ENCODE assay signal across 8 cellular contexts in genomic region chr15:79310985-79311900, GRCh38. TPM values are rescaled to one million over a fixed set of nuclear protein-coding genes. Genes with fewer than 3 reads are reported as not detected.
A peak's percentile ranks its signal among the peaks of the same experiment; 100 is the strongest.
DNase-seq lines count a peak whose midpoint lies in the region; ATAC-seq and TF ChIP-seq lines count a peak whose summit lies in the region.

Gene TMED3 (plus strand): TSS chr15:79311112. CDS start chr15:79311250, 138 bp downstream.

- peaks cover 33% of the 10 kb centered on the region for H3K4me1 Mint-ChIP-seq in activated naive CD4-positive, alpha-beta T cell treated with anti-CD3 and anti-CD28 coated beads, Interleukin-2, amount 10 ng/mL, durations not matched to agents 7 days and 5 days

- no peaks in the 10 kb centered on the region for H3K9me3 ChIP-seq in MM.1S (replicated peaks; ENCODE audit: insufficient read depth, low read length)
- no peaks in the 10 kb centered on the region for H3K9me3 ChIP-seq in osteoblast (ENCODE audit: low read depth, low read length)
- H3K9me3 ChIP-seq in thoracic aorta: no peaks in the 10 kb centered on the region

- H3K27ac Mint-ChIP-seq in activated naive CD4-positive, alpha-beta T cell treated with anti-CD3 and anti-CD28 coated beads, Interleukin-2, amount 10 ng/mL, durations not matched to agents 7 days and 5 days: peak within 1 kb of the TSS; percentile 66

- peak within 1 kb of the TSS; percentile 97 for H2AFZ ChIP-seq in MM.1S (ENCODE audit: low read length)
- H2AFZ ChIP-seq in osteoblast (ENCODE audit: low read length): peak within 1 kb of the TSS; percentile 94

- peak; percentile 94 for DNase-seq in GM06990 (ENCODE audit: extremely low read depth, insufficient read length)
- DNase-seq in HCEC 1CT: peak; percentile 89
- peak; percentile 92 for DNase-seq in MM.1S
- peak; percentile 90 for DNase-seq in SK-N-DZ (ENCODE audit: low spot score)
- DNase-seq in activated naive CD4-positive, alpha-beta T cell treated with anti-CD3 and anti-CD28 coated beads, Interleukin-2, amount 10 ng/mL, durations not matched to agents 7 days and 5 days: peak; percentile 90
- peak; percentile 90 for DNase-seq in glomerular visceral epithelial cell (ENCODE audit: extremely low spot score)
- peak; percentile 100 for DNase-seq in osteoblast (ENCODE audit: insufficient read length, low spot score, missing footprints)
- DNase-seq in thoracic aorta (ENCODE audit: low spot score): no peak

- no peak for ATAC-seq in thoracic aorta (ENCODE audit: insufficient number of reproducible peaks, low FRiP score, low read depth)

- H3K4me2 ChIP-seq in MM.1S (ENCODE audit: low read depth, low read length) (peak within 1 kb of the TSS; percentile 86), osteoblast (ENCODE audit: insufficient read depth, low read length) (peak within 1 kb of the TSS; percentile 96)

- H3F3A ChIP-seq in MM.1S (ENCODE audit: insufficient read depth, low read length): no peaks in the 10 kb centered on the region

- H3K4me3 ChIP-seq in GM06990 (replicated peaks; ENCODE audit: low read depth, low read length) (peak within 1 kb of the TSS; percentile 97), MM.1S (ENCODE audit: low read length) (peak within 1 kb of the TSS; percentile 93), osteoblast (ENCODE audit: insufficient read depth, low read length) (peak within 1 kb of the TSS; percentile 97), thoracic aorta (peak within 1 kb of the TSS; percentile 82)

- H3K36me3 ChIP-seq in GM06990 (ENCODE audit: control insufficient read depth, insufficient read depth, low read length) (peaks cover 17% of the 10 kb centered on the region), MM.1S (replicated peaks; ENCODE audit: insufficient read depth, low read length) (peaks cover 3% of the 10 kb centered on the region), osteoblast (ENCODE audit: insufficient read depth, low read length) (peaks cover 30% of the 10 kb centered on the region), thoracic aorta (peaks cover 20% of the 10 kb centered on the region)

- peak within 1 kb of the TSS; percentile 78 for H3K9ac ChIP-seq in MM.1S (ENCODE audit: low read length)

- H4K20me1 ChIP-seq in MM.1S (ENCODE audit: insufficient read depth, low read length) (no peaks in the 10 kb centered on the region), osteoblast (ENCODE audit: insufficient read depth, low read length) (peaks cover 33% of the 10 kb centered on the region)

- H3K4me3 Mint-ChIP-seq in activated naive CD4-positive, alpha-beta T cell treated with anti-CD3 and anti-CD28 coated beads, Interleukin-2, amount 10 ng/mL, durations not matched to agents 7 days and 5 days: peak within 1 kb of the TSS; percentile 86

- peaks cover 24% of the 10 kb centered on the region for H3K27me3 Mint-ChIP-seq in activated naive CD4-positive, alpha-beta T cell treated with anti-CD3 and anti-CD28 coated beads, Interleukin-2, amount 10 ng/mL, durations not matched to agents 7 days and 5 days

- peaks cover 35% of the 10 kb centered on the region for H3K36me3 Mint-ChIP-seq in activated naive CD4-positive, alpha-beta T cell treated with anti-CD3 and anti-CD28 coated beads, Interleukin-2, amount 10 ng/mL, durations not matched to agents 7 days and 5 days

- H3K4me1 ChIP-seq in MM.1S (ENCODE audit: low read length): peaks cover 4% of the 10 kb centered on the region; the same call in 1 of the 2 replicates
- H3K4me1 ChIP-seq in osteoblast (ENCODE audit: insufficient read depth, low read length): peaks cover 12% of the 10 kb centered on the region
- peaks cover 9 to 13% of the 10 kb centered on the region in 2 donors for H3K4me1 ChIP-seq in thoracic aorta (ENCODE audit: control insufficient read depth in 1 of 2, low read depth in 2 of 2)

- no peaks in the 10 kb centered on the region for H3K9me3 Mint-ChIP-seq in activated naive CD4-positive, alpha-beta T cell treated with anti-CD3 and anti-CD28 coated beads, Interleukin-2, amount 10 ng/mL, durations not matched to agents 7 days and 5 days

- H3K27ac ChIP-seq in MM.1S (ENCODE audit: low read length) (peak within 1 kb of the TSS; percentile 33; the same call in 1 of the 2 replicates), osteoblast (ENCODE audit: low read depth, low read length) (peak within 1 kb of the TSS; percentile 75), thoracic aorta (no peak within 1 kb of the TSS)

- peak; percentile 42 for TF ChIP-seq CTCF in GM06990 (IDR thresholded peaks at IDR 0.05; ENCODE audit: insufficient read depth, low read length, poor library complexity, severe bottlenecking)
- TF ChIP-seq CTCF in MM.1S (IDR thresholded peaks at IDR 0.05; ENCODE audit: low read length): peak; percentile 42
- TF ChIP-seq CTCF in osteoblast (IDR thresholded peaks at IDR 0.05; ENCODE audit: extremely low read depth, low read depth, low read length): no peak
- TF ChIP-seq CTCF in thoracic aorta (IDR thresholded peaks at IDR 0.05): no peak

- no peaks in the 10 kb centered on the region for H3K9me2 ChIP-seq in MM.1S (replicated peaks; ENCODE audit: insufficient read depth, low read length)

- H3K79me2 ChIP-seq in MM.1S (ENCODE audit: low read length) (peaks cover 35% of the 10 kb centered on the region), osteoblast (ENCODE audit: insufficient read depth, low read length) (peaks cover 51% of the 10 kb centered on the region)

- H3K27me3 ChIP-seq in GM06990 (replicated peaks; ENCODE audit: control insufficient read depth, insufficient read depth, low read length) (no peaks in the 10 kb centered on the region), MM.1S (replicated peaks; ENCODE audit: insufficient read depth, low read length) (no peaks in the 10 kb centered on the region), osteoblast (ENCODE audit: insufficient read depth, low read length) (peaks cover 32% of the 10 kb centered on the region), thoracic aorta (replicated peaks; ENCODE audit: insufficient read depth) (no peaks in the 10 kb centered on the region)

- CTCF ChIA-PET in activated naive CD4-positive, alpha-beta T cell treated with anti-CD3 and anti-CD28 coated beads, Interleukin-2, amount 10 ng/mL, durations not matched to agents 7 days and 5 days (lab: Charles Lee): interaction anchor here (0.6 to 1.7 kb wide), 5 partner anchors 10 to 518 kb away, joined by 3 to 5 read pairs (median 4); no protein-coding TSS in a partner anchor

RNA-seq across cellular contexts. Expression of gene TMED3, which starts in this region (rescaled TPM):
- polyA plus RNA-seq in SK-N-DZ (2014; cell fraction: cytosol; rRNA removed): 92.0 and 120 TPM in 2 replicates
- 42.2 and 57.3 TPM in 2 replicates for polyA plus RNA-seq in SK-N-DZ (2014; cell fraction: nucleus; rRNA removed)
- total RNA-seq in osteoblast (154 and 161 TPM in 2 replicates), thoracic aorta (10 to 100 TPM; 50.1 to 74.9 TPM)

Comparison
In these comparisons a context has a peak if more than half of its experiments do, and no peak if none do; other contexts are left out.
1. CTCF ChIP-seq: peak in GM06990 (single experiment) and MM.1S (single experiment); none in osteoblast (single experiment) and thoracic aorta (single experiment).
2. H3K27ac ChIP-seq: peak in MM.1S (single experiment) and osteoblast (single experiment); none in thoracic aorta (0 of 2).
3. Peak in every context shown above with its lines, with median percentiles within 50 percentile points of each other: H3K4me3 ChIP-seq.